Comparison of ENCODE assay signal across 17 cellular contexts in the genomic region with DNA sequence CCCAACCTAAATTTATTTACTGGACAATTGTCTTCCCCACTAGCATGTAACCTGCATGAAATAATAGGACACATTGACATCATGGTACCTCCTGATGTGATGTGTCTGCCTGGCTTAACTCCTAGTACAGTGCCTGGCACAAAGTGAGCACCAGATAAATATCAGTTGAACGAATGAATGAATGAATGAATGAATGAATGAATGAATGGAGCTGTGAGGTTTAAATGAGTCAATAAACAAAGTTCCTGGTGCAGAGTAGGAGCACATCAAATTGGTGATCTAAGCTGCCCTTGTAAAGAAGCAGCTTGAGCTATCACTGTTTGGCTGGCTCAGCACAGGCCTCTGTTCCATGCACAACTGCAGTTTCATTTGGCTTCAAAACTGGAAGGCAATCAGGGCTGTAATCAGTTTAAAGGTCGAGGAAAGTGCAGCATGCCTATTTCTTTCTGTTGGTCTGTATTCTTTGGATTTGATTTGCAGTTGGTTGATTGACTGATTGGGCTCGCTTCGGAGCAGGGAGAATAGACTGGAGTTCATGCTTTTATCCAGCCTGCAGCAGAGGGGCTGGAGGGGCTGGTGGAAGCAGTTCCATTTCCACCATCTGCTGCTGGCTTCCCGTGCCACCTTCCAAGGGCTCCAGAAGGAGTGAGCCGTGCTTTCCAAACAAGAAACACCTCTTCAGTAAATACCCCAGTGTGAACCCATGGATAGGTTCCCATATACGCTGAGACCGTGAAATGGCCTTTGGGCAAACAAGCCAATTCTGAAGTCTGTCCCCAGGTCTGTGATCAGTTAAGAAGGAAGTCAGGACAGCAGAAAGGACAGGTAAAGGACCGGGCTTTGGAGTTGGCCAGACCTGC. TPM values are rescaled to one million over a fixed set of nuclear protein-coding genes. Genes with fewer than 3 reads are reported as not detected.
"Had no signal": no experiment of that assay in that cellular context is flagged by ENCODE, and none has a peak within 500 bp of the region (broad histone marks: within the 10 kb centered on the region; RNA-seq: fewer than 3 reads in every experiment).

No MANE protein-coding gene starts in this region.

- H3K4me3 ChIP-seq: colonic mucosa, lower lobe of right lung, thyroid gland, uterus had no signal

- ATAC-seq: activated CD4-positive, alpha-beta T cell treated with anti-CD3 and anti-CD28 coated beads for 36 hours; lower lobe of right lung; naive thymus-derived CD8-positive, alpha-beta T cell; T-cell had no signal

- H3K27me3 ChIP-seq: colonic mucosa, thyroid gland, uterus had no signal

- H3K36me3 ChIP-seq: colonic mucosa, uterus, WERI-Rb-1 had no signal

- H3K27ac ChIP-seq: colonic mucosa, lower lobe of right lung, thyroid gland, WERI-Rb-1 had no signal

- H3K4me1 ChIP-seq: colonic mucosa, lower lobe of right lung, thyroid gland, uterus had no signal

- H3K9me3 ChIP-seq: colonic mucosa, lower lobe of right lung, thyroid gland, uterus had no signal

- DNase-seq: activated CD4-positive, alpha-beta memory T cell treated with anti-CD3 and anti-CD28 coated beads, Interleukin-2, amount 10 ng/mL, durations not matched to agents 7 days and 5 days; activated CD4-positive, alpha-beta T cell treated with anti-CD3 and anti-CD28 coated beads for 36 hours; activated T-cell treated with anti-CD3 and anti-CD28 coated beads, Interleukin-2, amount 50 U/mL, for 48 hours; aorta; colonic mucosa; effector CD8-positive, alpha-beta T cell; lower lobe of right lung; midbrain; naive thymus-derived CD8-positive, alpha-beta T cell; occipital lobe; T-cell; T1000; thyroid gland; uterus; WERI-Rb-1 had no signal

- FAIRE-seq: bronchial epithelial cell, frontal cortex had no signal

RNA-seq across cellular contexts. Expression of a gene that starts 54.6 kb away (rescaled TPM):
- total RNA-seq: naive thymus-derived CD8-positive, alpha-beta T cell had no signal
